ENCODE assay signal across 17 cellular contexts in the genomic region with DNA sequence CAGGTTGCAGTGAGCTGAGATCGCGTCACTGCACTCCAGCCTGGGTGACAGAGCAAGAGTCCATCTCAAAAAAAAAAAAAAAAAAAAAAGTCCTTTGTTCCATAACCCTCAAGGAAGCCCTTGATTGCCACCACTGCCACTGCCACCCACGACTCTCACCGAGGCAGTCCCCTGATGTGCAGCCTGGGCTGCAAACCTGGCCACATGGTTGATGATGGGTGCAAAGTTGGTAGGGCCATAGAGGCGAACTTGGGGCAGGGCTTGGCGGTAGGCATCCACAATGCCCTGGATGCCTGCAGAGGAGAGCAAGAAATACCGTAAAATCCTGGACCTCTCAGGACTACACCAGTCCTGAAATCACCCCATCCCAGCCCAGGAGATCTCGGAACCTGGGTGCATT. TPM values are rescaled to one million over a fixed set of nuclear protein-coding genes. Genes with fewer than 3 reads are reported as not detected.
A peak's percentile ranks its signal among the peaks of the same experiment; 100 is the strongest.
DNase-seq lines count a peak whose midpoint lies in the region; ATAC-seq, FAIRE-seq and TF ChIP-seq lines count a peak whose summit lies in the region.
"Had no signal": no experiment of that assay in that cellular context is flagged by ENCODE, and none has a peak within 500 bp of the region (broad histone marks: within the 10 kb centered on the region; RNA-seq: fewer than 3 reads in every experiment).

No MANE protein-coding gene starts in this region.

- ATAC-seq in HepG2 (no peak), right lobe of liver (no peak), GM21529 (IDR thresholded peaks at IDR 0.05; ENCODE audit: unreplicated experiment) (no peak)
- no peak for ATAC-seq in activated CD8-positive, alpha-beta memory T cell treated with anti-CD3 and anti-CD28 coated beads, Interleukin-2, amount 10 ng/mL, durations not matched to agents 7 days and 5 days

- H3K79me2 ChIP-seq in HepG2 (ENCODE audit: insufficient read depth, low read length) = peaks cover 3% of the 10 kb centered on the region

- CTCF ChIA-PET in HepG2 (lab: Yijun Ruan, JAX; ENCODE audit: low intra/inter-chr PET ratio, low total read pairs) = no interaction called here
- CTCF ChIA-PET in activated CD8-positive, alpha-beta memory T cell treated with anti-CD3 and anti-CD28 coated beads, Interleukin-2, amount 10 ng/mL, durations not matched to agents 7 days and 5 days (lab: Charles Lee) = interaction anchor here (0.8 kb wide), 1 partner anchor 8 kb away, joined by 3 read pairs; no protein-coding TSS in a partner anchor

- POLR2A ChIA-PET in HepG2 (lab: Yijun Ruan, JAX) = no interaction called here

- H3K27ac ChIP-seq in HepG2 (ENCODE audit: extremely low read length, insufficient read depth, low read length) (no peak overlapping the region), right lobe of liver (no peak overlapping the region), ovary (no peak overlapping the region)
- H3K27ac ChIP-seq: Peyer's patch had no signal

- BruUV-seq in HepG2 (replicated peaks; lab: Mats Ljungman, UMichigan) = no TSS peak

- H3K4me3 ChIP-seq in HepG2 (replicated peaks in 1 of 3; ENCODE audit: insufficient read depth in 1 of 3, low read depth in 2 of 3, low read length in 3 of 3) = no peak overlapping the region
- H3K4me3 ChIP-seq in right lobe of liver = no peak overlapping the region
- no peak overlapping the region for H3K4me3 ChIP-seq in ovary
- H3K4me3 ChIP-seq: Peyer's patch had no signal

- 95% methylated on average over 8 of the region's 8 CpGs for WGBS in HepG2 (ENCODE audit: low lambda C conversion rate)
- 93% methylated on average over 6 of the region's 8 CpGs for WGBS in right lobe of liver (ENCODE audit: insufficient coverage, low coverage, low lambda C conversion rate, missing lambda C conversion rate)
- 95 to 98% (median 97%) methylated on average over 8 of the region's 8 CpGs for WGBS in ovary, 3 donors

- no peak overlapping the region for H3K27ac Mint-ChIP-seq in activated CD8-positive, alpha-beta memory T cell treated with anti-CD3 and anti-CD28 coated beads, Interleukin-2, amount 10 ng/mL, durations not matched to agents 7 days and 5 days

- H3K36me3 ChIP-seq in HepG2 (replicated peaks in 1 of 2; ENCODE audit: control insufficient read depth in 1 of 2, insufficient read depth in 2 of 2, low read length in 2 of 2) (peaks cover 50 to 65% of the 10 kb centered on the region in 2 experiments), right lobe of liver (peaks cover 0 to 37% (median 16%) of the 10 kb centered on the region in 4 donors), ovary (no peaks in the 10 kb centered on the region)

- peaks cover 14% of the 10 kb centered on the region for H3K4me1 ChIP-seq in HepG2 (ENCODE audit: insufficient read depth, low read length)
- H3K4me1 ChIP-seq in right lobe of liver = peaks cover 0 to 12% (median 0%) of the 10 kb centered on the region in 4 donors
- no peaks in the 10 kb centered on the region for H3K4me1 ChIP-seq in ovary (ENCODE audit: insufficient read depth)
- H3K4me1 ChIP-seq: Peyer's patch had no signal

- no peak for TF ChIP-seq EP300 in HepG2 (IDR thresholded peaks at IDR 0.05; ENCODE audit: low read depth in 2 of 2, low read length in 2 of 2)
- TF ChIP-seq EP300 in HepG2 (CRISPR knock-in tag; IDR thresholded peaks at IDR 0.05; ENCODE audit: borderline replicate concordance) = no peak
- no peak for TF ChIP-seq EP300 in ovary (IDR thresholded peaks at IDR 0.05)

- intact Hi-C loops in HepG2 (cut with micrococcal nuclease; ENCODE audit: unreplicated experiment) = no loop called here
- intact Hi-C loops in right lobe of liver (cut with DNase I) = no loop called here
- intact Hi-C loops in ovary (cut with DNase I) = no loop called here

- H3K27me3 ChIP-seq in HepG2 (ENCODE audit: control insufficient read depth in 1 of 2, insufficient read depth in 2 of 2, low read length in 2 of 2) (no peaks in the 10 kb centered on the region), right lobe of liver (no peaks in the 10 kb centered on the region), ovary (no peaks in the 10 kb centered on the region)
- H3K27me3 ChIP-seq: Peyer's patch had no signal

- TF ChIP-seq CTCF in HepG2 (CRISPR knock-in tag; IDR thresholded peaks at IDR 0.05) (no peak), right lobe of liver (IDR thresholded peaks at IDR 0.05) (no peak), ovary (IDR thresholded peaks at IDR 0.05) (no peak)

- no peaks in the 10 kb centered on the region for H3K9me3 Mint-ChIP-seq in activated CD8-positive, alpha-beta memory T cell treated with anti-CD3 and anti-CD28 coated beads, Interleukin-2, amount 10 ng/mL, durations not matched to agents 7 days and 5 days (ENCODE audit: low read depth)
- H3K9me3 Mint-ChIP-seq: CD8-positive, alpha-beta memory T cell had no signal

- DNase-seq in HepG2 (ENCODE audit: low spot score) (no peak), right lobe of liver (no peak), islet precursor cell (peak; percentile 29), amygdala (lab: John Stamatoyannopoulos, UW) (no peak), ovary (no peak)
- peak; percentile 30 for DNase-seq in activated CD8-positive, alpha-beta memory T cell treated with anti-CD3 and anti-CD28 coated beads, Interleukin-2, amount 10 ng/mL, durations not matched to agents 7 days and 5 days
- DNase-seq: ACHN; C1 segment of cervical spinal cord; CD8-positive, alpha-beta memory T cell; DMS79; KG1; MV-4-11; NK-92 treated with Interleukin-12 subunit alpha and Interleukin-12 subunit beta, amount 100 ng/mL, for 24 hours; Peyer's patch; Right ventricle myocardium superior had no signal

- no peak overlapping the region for H3K4me3 Mint-ChIP-seq in activated CD8-positive, alpha-beta memory T cell treated with anti-CD3 and anti-CD28 coated beads, Interleukin-2, amount 10 ng/mL, durations not matched to agents 7 days and 5 days
- H3K4me3 Mint-ChIP-seq: CD8-positive, alpha-beta memory T cell had no signal

- H3K4me1 Mint-ChIP-seq in activated CD8-positive, alpha-beta memory T cell treated with anti-CD3 and anti-CD28 coated beads, Interleukin-2, amount 10 ng/mL, durations not matched to agents 7 days and 5 days = peaks cover 3% of the 10 kb centered on the region
- H3K4me1 Mint-ChIP-seq: CD8-positive, alpha-beta memory T cell had no signal

- H3K9me3 ChIP-seq in HepG2 (ENCODE audit: low read length) = no peaks in the 10 kb centered on the region
- H3K9me3 ChIP-seq in right lobe of liver = no peaks in the 10 kb centered on the region
- H3K9me3 ChIP-seq in ovary = no peaks in the 10 kb centered on the region
- H3K9me3 ChIP-seq: Peyer's patch had no signal

- H3K36me3 Mint-ChIP-seq in activated CD8-positive, alpha-beta memory T cell treated with anti-CD3 and anti-CD28 coated beads, Interleukin-2, amount 10 ng/mL, durations not matched to agents 7 days and 5 days = peaks cover 38% of the 10 kb centered on the region

- TF ChIP-seq RAD21 in HepG2 (CRISPR knock-in tag; IDR thresholded peaks at IDR 0.05) = no peak

- no peak overlapping the region for H2AFZ ChIP-seq in HepG2 (ENCODE audit: low read length)

- FAIRE-seq in HepG2 (lab: Jason Lieb, UNC) = no peak
- FAIRE-seq: H1 had no signal

- in situ Hi-C loops in HepG2 (cut with HindIII; ENCODE audit: extremely low pct_ligation_motif_present, low pct_unique_long_range_greater_than_20kb) = no loop called here

- no peaks in the 10 kb centered on the region for H3K27me3 Mint-ChIP-seq in activated CD8-positive, alpha-beta memory T cell treated with anti-CD3 and anti-CD28 coated beads, Interleukin-2, amount 10 ng/mL, durations not matched to agents 7 days and 5 days
- H3K27me3 Mint-ChIP-seq: CD8-positive, alpha-beta memory T cell had no signal

- H3K4me2 ChIP-seq in HepG2 (ENCODE audit: low read depth, low read length) = no peak overlapping the region

- H3K9ac ChIP-seq in HepG2 (ENCODE audit: insufficient read depth, low read depth, low read length) = no peak overlapping the region

- no peak for TF ChIP-seq POLR2A in HepG2 (IDR thresholded peaks at IDR 0.05; ENCODE audit: insufficient read depth in 1 of 2, low read depth in 2 of 2, low read length in 2 of 2)
- no peak for TF ChIP-seq POLR2A in right lobe of liver (IDR thresholded peaks at IDR 0.05)
- TF ChIP-seq POLR2A in ovary (IDR thresholded peaks at IDR 0.05) = no peak

- H4K20me1 ChIP-seq in HepG2 (ENCODE audit: insufficient read depth, low read length) = peaks cover 16% of the 10 kb centered on the region; the same call in 1 of the 2 replicates

RNA-seq across cellular contexts. Expression of a gene that starts 11.5 kb away (rescaled TPM):
- total RNA-seq in HepG2 (2016; rRNA removed; fragmentation: Illumina TruSeq; extraction: Trizol) (2.5 and 5.8 TPM in 2 replicates), right lobe of liver (10 to 100 TPM in 1 of 6 experiments, 1 to 10 TPM in 5; 1.7 to 13.8 (median 3.6) TPM), ovary (10 to 100 TPM in 2 of 7 donors, 1 to 10 TPM in 5; 6.3 to 12.8 (median 9.9) TPM)
- 2.5 and 4.4 TPM in 2 replicates for total RNA-seq in HepG2 (2016; cell fraction: cytosol; rRNA removed; fragmentation: Illumina TruSeq; extraction: Trizol; ENCODE audit: low read depth)
- 4.1 and 5.3 TPM in 2 replicates for total RNA-seq in HepG2 (2016; cell fraction: insoluble cytoplasmic fraction; rRNA removed; fragmentation: Illumina TruSeq; extraction: Trizol)
- total RNA-seq in HepG2 (2016; cell fraction: membrane; rRNA removed; fragmentation: Illumina TruSeq; extraction: Trizol) = 3.0 and 4.9 TPM in 2 replicates
- total RNA-seq in HepG2 (2016; cell fraction: nucleus; rRNA removed; fragmentation: Illumina TruSeq; extraction: Trizol) = 3.3 and 6.5 TPM in 2 replicates
- polyA plus RNA-seq in HepG2 (2011; rRNA removed) (137 and 149 TPM in 2 replicates), ovary (1 to 10 TPM in 1 of 2 donors, under 1 TPM in 1; 1.00 to 4.4 TPM)
- polyA plus RNA-seq in HepG2 (2011; cell fraction: cytosol; rRNA removed) = 115 and 170 TPM in 2 replicates
- 334 and 438 TPM in 2 replicates for polyA plus RNA-seq in HepG2 (2011; cell fraction: nucleus; rRNA removed)
- 64.5 and 105 TPM in 2 replicates for polyA plus RNA-seq in HepG2 (2012)
- 3.0 and 3.3 TPM in 2 replicates for polyA plus RNA-seq in HepG2 (2016; cell fraction: cytosol; fragmentation: Illumina TruSeq; extraction: Trizol; ENCODE audit: low read depth)
- polyA plus RNA-seq in HepG2 (2016; cell fraction: insoluble cytoplasmic fraction; fragmentation: Illumina TruSeq; extraction: Trizol; ENCODE audit: low read depth) = 2.3 and 4.7 TPM in 2 replicates
- polyA plus RNA-seq in HepG2 (2016; cell fraction: membrane; fragmentation: Illumina TruSeq; extraction: Trizol; ENCODE audit: low read depth) = 3.0 TPM in 2 replicates
- 9.7 and 14.0 TPM in 2 replicates for polyA plus RNA-seq in HepG2 (2016; cell fraction: nucleus; fragmentation: Illumina TruSeq; extraction: Trizol; ENCODE audit: insufficient read depth, low read depth)
- 2.7 and 72.2 TPM in 2 replicates for polyA minus RNA-seq in HepG2 (2011; rRNA and poly(A)+ RNA removed; ENCODE audit: low replicate concordance)
- polyA minus RNA-seq in HepG2 (2011; cell fraction: cytosol; rRNA and poly(A)+ RNA removed) = 33.7 and 35.8 TPM in 2 replicates
- polyA minus RNA-seq in HepG2 (2011; cell fraction: nucleus; rRNA and poly(A)+ RNA removed) = 26.8 and 32.9 TPM in 2 replicates
- total RNA-seq in activated CD8-positive, alpha-beta memory T cell treated with anti-CD3 and anti-CD28 coated beads, Interleukin-2, amount 10 ng/mL, durations not matched to agents 7 days and 5 days = 1 to 10 TPM; 4.3 to 5.2 TPM

RNA-seq across cellular contexts. Expression of a gene that starts 37.6 kb away (rescaled TPM):
- total RNA-seq in HepG2 (2016; rRNA removed; fragmentation: Illumina TruSeq; extraction: Trizol) (431 and 439 TPM in 2 replicates), right lobe of liver (10 to 100 TPM; 35.5 to 72.0 (median 53.3) TPM), ovary (100 to 1,000 TPM in 6 of 7 donors, 10 to 100 TPM in 1; 97.5 to 173 (median 165) TPM)
- total RNA-seq in HepG2 (2016; cell fraction: cytosol; rRNA removed; fragmentation: Illumina TruSeq; extraction: Trizol; ENCODE audit: low read depth) = 101 and 106 TPM in 2 replicates
- 375 and 428 TPM in 2 replicates for total RNA-seq in HepG2 (2016; cell fraction: insoluble cytoplasmic fraction; rRNA removed; fragmentation: Illumina TruSeq; extraction: Trizol)
- total RNA-seq in HepG2 (2016; cell fraction: membrane; rRNA removed; fragmentation: Illumina TruSeq; extraction: Trizol) = 226 and 229 TPM in 2 replicates
- 227 and 285 TPM in 2 replicates for total RNA-seq in HepG2 (2016; cell fraction: nucleus; rRNA removed; fragmentation: Illumina TruSeq; extraction: Trizol)
- polyA plus RNA-seq in HepG2 (2011; rRNA removed) (369 and 408 TPM in 2 replicates), ovary (100 to 1,000 TPM; 127 to 129 TPM)
- 458 and 619 TPM in 2 replicates for polyA plus RNA-seq in HepG2 (2011; cell fraction: cytosol; rRNA removed)
- 810 and 933 TPM in 2 replicates for polyA plus RNA-seq in HepG2 (2011; cell fraction: nucleus; rRNA removed)
- polyA plus RNA-seq in HepG2 (2012) = 457 and 478 TPM in 2 replicates
- polyA plus RNA-seq in HepG2 (2016; cell fraction: cytosol; fragmentation: Illumina TruSeq; extraction: Trizol; ENCODE audit: low read depth) = 121 and 137 TPM in 2 replicates
- 374 and 508 TPM in 2 replicates for polyA plus RNA-seq in HepG2 (2016; cell fraction: insoluble cytoplasmic fraction; fragmentation: Illumina TruSeq; extraction: Trizol; ENCODE audit: low read depth)
- polyA plus RNA-seq in HepG2 (2016; cell fraction: membrane; fragmentation: Illumina TruSeq; extraction: Trizol; ENCODE audit: low read depth) = 213 and 247 TPM in 2 replicates
- polyA plus RNA-seq in HepG2 (2016; cell fraction: nucleus; fragmentation: Illumina TruSeq; extraction: Trizol; ENCODE audit: insufficient read depth, low read depth) = 541 and 549 TPM in 2 replicates
- polyA minus RNA-seq in HepG2 (2011; rRNA and poly(A)+ RNA removed; ENCODE audit: low replicate concordance) = 283 and 707 TPM in 2 replicates
- polyA minus RNA-seq in HepG2 (2011; cell fraction: cytosol; rRNA and poly(A)+ RNA removed) = 243 and 283 TPM in 2 replicates
- 258 and 260 TPM in 2 replicates for polyA minus RNA-seq in HepG2 (2011; cell fraction: nucleus; rRNA and poly(A)+ RNA removed)
- 100 to 1,000 TPM; 277 to 286 TPM for total RNA-seq in activated CD8-positive, alpha-beta memory T cell treated with anti-CD3 and anti-CD28 coated beads, Interleukin-2, amount 10 ng/mL, durations not matched to agents 7 days and 5 days

RNA-seq across cellular contexts. Expression of a gene that starts 37.6 kb away (rescaled TPM):
- total RNA-seq in HepG2 (2016; rRNA removed; fragmentation: Illumina TruSeq; extraction: Trizol) (104 and 111 TPM in 2 replicates), right lobe of liver (10 to 100 TPM; 13.3 to 32.8 (median 21.0) TPM), ovary (100 to 1,000 TPM in 5 of 7 donors, 10 to 100 TPM in 2; 30.0 to 130 (median 107) TPM)
- total RNA-seq in HepG2 (2016; cell fraction: cytosol; rRNA removed; fragmentation: Illumina TruSeq; extraction: Trizol; ENCODE audit: low read depth) = 14.8 and 16.3 TPM in 2 replicates
- total RNA-seq in HepG2 (2016; cell fraction: insoluble cytoplasmic fraction; rRNA removed; fragmentation: Illumina TruSeq; extraction: Trizol) = 99.0 and 104 TPM in 2 replicates
- 35.0 and 42.5 TPM in 2 replicates for total RNA-seq in HepG2 (2016; cell fraction: membrane; rRNA removed; fragmentation: Illumina TruSeq; extraction: Trizol)
- total RNA-seq in HepG2 (2016; cell fraction: nucleus; rRNA removed; fragmentation: Illumina TruSeq; extraction: Trizol) = 73.6 and 78.3 TPM in 2 replicates
- polyA plus RNA-seq in HepG2 (2011; rRNA removed) (84.9 and 97.9 TPM in 2 replicates), ovary (10 to 100 TPM; 20.4 to 63.5 TPM)
- polyA plus RNA-seq in HepG2 (2011; cell fraction: cytosol; rRNA removed) = 68.6 and 77.9 TPM in 2 replicates
- polyA plus RNA-seq in HepG2 (2011; cell fraction: nucleus; rRNA removed) = 101 and 129 TPM in 2 replicates
- 41.4 and 42.7 TPM in 2 replicates for polyA plus RNA-seq in HepG2 (2012)
- 1.7 and 2.2 TPM in 2 replicates for polyA plus RNA-seq in HepG2 (2016; cell fraction: cytosol; fragmentation: Illumina TruSeq; extraction: Trizol; ENCODE audit: low read depth)
- 58.1 and 68.5 TPM in 2 replicates for polyA plus RNA-seq in HepG2 (2016; cell fraction: insoluble cytoplasmic fraction; fragmentation: Illumina TruSeq; extraction: Trizol; ENCODE audit: low read depth)
- 8.8 and 10.1 TPM in 2 replicates for polyA plus RNA-seq in HepG2 (2016; cell fraction: membrane; fragmentation: Illumina TruSeq; extraction: Trizol; ENCODE audit: low read depth)
- 74.6 and 75.6 TPM in 2 replicates for polyA plus RNA-seq in HepG2 (2016; cell fraction: nucleus; fragmentation: Illumina TruSeq; extraction: Trizol; ENCODE audit: insufficient read depth, low read depth)
- 373 and 464 TPM in 2 replicates for polyA minus RNA-seq in HepG2 (2011; rRNA and poly(A)+ RNA removed; ENCODE audit: low replicate concordance)
- 67.4 and 80.5 TPM in 2 replicates for polyA minus RNA-seq in HepG2 (2011; cell fraction: cytosol; rRNA and poly(A)+ RNA removed)
- polyA minus RNA-seq in HepG2 (2011; cell fraction: nucleus; rRNA and poly(A)+ RNA removed) = 128 and 140 TPM in 2 replicates
- 100 to 1,000 TPM; 101 to 137 TPM for total RNA-seq in activated CD8-positive, alpha-beta memory T cell treated with anti-CD3 and anti-CD28 coated beads, Interleukin-2, amount 10 ng/mL, durations not matched to agents 7 days and 5 days

Comparison
In these comparisons a context has a peak if more than half of its experiments do, and no peak if none do; other contexts are left out.
1. DNase-seq: peak in activated CD8-positive, alpha-beta memory T cell treated with anti-CD3 and anti-CD28 coated beads, Interleukin-2, amount 10 ng/mL, durations not matched to agents 7 days and 5 days (single experiment) and islet precursor cell (single experiment); none in HepG2 (single experiment), right lobe of liver (0 of 3), amygdala (0 of 56) and ovary (0 of 5).